Comparison of ENCODE assay signal across 23 cellular contexts in genomic region chr5:13034048-13034447, GRCh38.
A peak's percentile ranks its signal among the peaks of the same experiment; 100 is the strongest.
DNase-seq lines count a peak whose midpoint lies in the region; ATAC-seq, FAIRE-seq and TF ChIP-seq lines count a peak whose summit lies in the region.
"Had no signal": no experiment of that assay in that cellular context is flagged by ENCODE, and none has a peak within 500 bp of the region (broad histone marks: within the 10 kb centered on the region; RNA-seq: fewer than 3 reads in every experiment).

No MANE protein-coding gene starts in this region.

- TF ChIP-seq POLR2A in IMR-90 (IDR thresholded peaks at IDR 0.05; ENCODE audit: low read depth, low read length) = no peak
- no peak for TF ChIP-seq POLR2A in transverse colon (IDR thresholded peaks at IDR 0.05)

- H3K27me3 ChIP-seq in IMR-90 (ENCODE audit: control insufficient read depth, insufficient read depth, low read length) = no peaks in the 10 kb centered on the region
- no peaks in the 10 kb centered on the region for H3K27me3 ChIP-seq in bronchial epithelial cell (ENCODE audit: control insufficient read depth, insufficient read depth, low read length)
- no peaks in the 10 kb centered on the region for H3K27me3 ChIP-seq in transverse colon
- H3K27me3 ChIP-seq: BE2C, Peyer's patch, SJCRH30 had no signal

- no peak overlapping the region for H2AFZ ChIP-seq in IMR-90 (replicated peaks; ENCODE audit: low read length, poor library complexity)

- H3K4me3 Mint-ChIP-seq in progenitor cell of endocrine pancreas (ENCODE audit: low read depth) = peak overlapping the region; percentile 19
- H3K4me3 Mint-ChIP-seq: HFFc6 had no signal

- H3K36me3 ChIP-seq in IMR-90 (ENCODE audit: control insufficient read depth, insufficient read depth, low read length) = no peaks in the 10 kb centered on the region
- no peaks in the 10 kb centered on the region for H3K36me3 ChIP-seq in bronchial epithelial cell (ENCODE audit: control insufficient read depth, insufficient read depth, low read length)
- no peaks in the 10 kb centered on the region for H3K36me3 ChIP-seq in transverse colon
- H3K36me3 ChIP-seq: BE2C, Peyer's patch, SJCRH30 had no signal

- H3K4me1 Mint-ChIP-seq in progenitor cell of endocrine pancreas (ENCODE audit: low read depth) = peaks cover 17% of the 10 kb centered on the region

- no peak overlapping the region for H2AK9ac ChIP-seq in IMR-90 (replicated peaks; ENCODE audit: low read depth, low read length, poor library complexity)

- H3K4ac ChIP-seq in IMR-90 (ENCODE audit: low read depth, low read length) = no peak overlapping the region

- POLR2A ChIA-PET in IMR-90 (lab: Charles Lee; ENCODE audit: unreplicated experiment) = no interaction called here

- H3K9me3 ChIP-seq in IMR-90 (ENCODE audit: control insufficient read depth, insufficient read depth, low read length) = no peaks in the 10 kb centered on the region; the same call in 1 of the 2 replicates
- H3K9me3 ChIP-seq in transverse colon = no peaks in the 10 kb centered on the region
- H3K9me3 ChIP-seq: BE2C, Peyer's patch, SJCRH30 had no signal

- WGBS in IMR-90 (ENCODE audit: extremely low coverage in 2 of 2, insufficient read length in 1 of 2), 2 experiments = no CpG with 5 or more reads among the region's 2 CpGs
- WGBS in transverse colon (ENCODE audit: low coverage in 1 of 2), 2 donors = 60 to 82% methylated on average over 2 of the region's 2 CpGs

- H3K27ac Mint-ChIP-seq in progenitor cell of endocrine pancreas = no peak overlapping the region
- H3K27ac Mint-ChIP-seq: HFFc6 had no signal

- H3K9ac ChIP-seq in IMR-90 (ENCODE audit: low read depth, low read length) = no peak overlapping the region

- intact Hi-C loops in IMR-90 (cut with micrococcal nuclease) (no loop called here), transverse colon (cut with DNase I; ENCODE audit: low total_unique reads) (no loop called here)

- no peak for TF ChIP-seq CTCF in IMR-90 (conservative IDR thresholded peaks at IDR 0.05; ENCODE audit: low read depth, low read length)
- no peak for TF ChIP-seq CTCF in bronchial epithelial cell (IDR thresholded peaks at IDR 0.05; ENCODE audit: insufficient read depth, low read length, severe bottlenecking)
- TF ChIP-seq CTCF in progenitor cell of endocrine pancreas (IDR thresholded peaks at IDR 0.05; ENCODE audit: unreplicated experiment) = no peak
- TF ChIP-seq CTCF in transverse colon (IDR thresholded peaks at IDR 0.05) = no peak

- no peak overlapping the region for H2BK15ac ChIP-seq in IMR-90 (ENCODE audit: low read depth, low read length)

- FAIRE-seq in bronchial epithelial cell (lab: Jason Lieb, UNC) = no peak
- FAIRE-seq: D721Med, GM12878, HepG2 had no signal

- no peak overlapping the region for H4K5ac ChIP-seq in IMR-90 (ENCODE audit: low read depth, low read length)

- TF ChIP-seq EP300 in transverse colon (IDR thresholded peaks at IDR 0.05; ENCODE audit: low read depth) = no peak

- no peak overlapping the region for H3K4me2 ChIP-seq in IMR-90 (ENCODE audit: low read depth, low read length)

- in situ Hi-C loops in IMR-90 (cut with MboI; ENCODE audit: low sequenced_read_pairs) = no loop called here
- in situ Hi-C loops in transverse colon (cut with MboI; ENCODE audit: low pct_ligation_motif_present in 1 of 4, low pct_unique_long_range_greater_than_20kb in 1 of 4, low sequenced_read_pairs in 3 of 4) = no loop called here

- no peaks in the 10 kb centered on the region for H3K36me3 Mint-ChIP-seq in progenitor cell of endocrine pancreas (ENCODE audit: insufficient read depth)

- no peak overlapping the region for H3K4me3 ChIP-seq in IMR-90 (ENCODE audit: insufficient read depth, low read depth, low read length)
- no peak overlapping the region for H3K4me3 ChIP-seq in bronchial epithelial cell (ENCODE audit: low read depth, low read length)
- H3K4me3 ChIP-seq in transverse colon = no peak overlapping the region
- H3K4me3 ChIP-seq: GM12878, Peyer's patch, SJCRH30 had no signal

- CTCF ChIA-PET in IMR-90 (lab: Yijun Ruan, JAX) = no interaction called here

- no peaks in the 10 kb centered on the region for H3K27me3 Mint-ChIP-seq in progenitor cell of endocrine pancreas

- no peak for TF ChIP-seq RAD21 in IMR-90 (IDR thresholded peaks at IDR 0.05; ENCODE audit: low read length)

- no peak overlapping the region for H4K8ac ChIP-seq in IMR-90 (ENCODE audit: low read depth in 2 of 2, low read length in 2 of 2)

- no peaks in the 10 kb centered on the region for H3K79me1 ChIP-seq in IMR-90 (ENCODE audit: low read depth in 1 of 2, low read length in 2 of 2)

- DNase-seq in ELR (ENCODE audit: low read depth) (peak; percentile 44), IMR-90 (peak; percentile 0), bronchial epithelial cell (ENCODE audit: low read depth) (peak; percentile 29), progenitor cell of endocrine pancreas (ENCODE audit: low spot score, unreplicated experiment) (no peak), transverse colon (no peak), 8988T (no peak), germinal center (ENCODE audit: low spot score) (no peak)
- DNase-seq: BE2C, DMS79, H7, HFFc6, KBM-7, NCI-H1105, NCI-H146, NCI-H2029, NCI-H226, NCI-H524 treated with DMSO at 0.1 percent for 48 hours, NCI-H82, Peyer's patch, SJCRH30 had no signal

- no TSS peak for BruUV-seq in IMR-90 (replicated peaks; lab: Mats Ljungman, UMichigan)

- no peak for ATAC-seq in IMR-90 (ENCODE audit: low read depth)
- ATAC-seq: GM12878, HepG2 had no signal

- H2BK5ac ChIP-seq in IMR-90 (ENCODE audit: low read depth, low read length, poor library complexity, severe bottlenecking) = no peak overlapping the region

- H3K27ac ChIP-seq in IMR-90 (ENCODE audit: insufficient read depth, low read length) = no peak overlapping the region
- H3K27ac ChIP-seq in transverse colon = no peak overlapping the region
- H3K27ac ChIP-seq: Peyer's patch, SJCRH30 had no signal

- peaks cover 5% of the 10 kb centered on the region for H3K9me3 Mint-ChIP-seq in progenitor cell of endocrine pancreas (ENCODE audit: low read depth)

- no peaks in the 10 kb centered on the region for H3K9me1 ChIP-seq in IMR-90 (ENCODE audit: insufficient read depth, low read length)

- H3K18ac ChIP-seq in IMR-90 (ENCODE audit: low read depth, low read length) = no peak overlapping the region

- no peak overlapping the region for H3K14ac ChIP-seq in IMR-90 (replicated peaks; ENCODE audit: low read depth, low read length)

- dilution Hi-C loops in IMR-90 (cut with HindIII; ENCODE audit: low sequenced_read_pairs, unreplicated experiment) = no loop called here

- H4K91ac ChIP-seq in IMR-90 (ENCODE audit: insufficient read depth, low read depth, low read length) = no peak overlapping the region

- H3K56ac ChIP-seq in IMR-90 (ENCODE audit: extremely low read depth, insufficient read depth, low read length) = no peak overlapping the region

- H2BK120ac ChIP-seq in IMR-90 (ENCODE audit: low read depth, low read length) = no peak overlapping the region

- no peaks in the 10 kb centered on the region for H4K20me1 ChIP-seq in IMR-90 (ENCODE audit: insufficient read depth, low read length)

- H3K23ac ChIP-seq in IMR-90 (ENCODE audit: low read depth, low read length) = no peak overlapping the region

- H3K4me1 ChIP-seq in IMR-90 (ENCODE audit: control insufficient read depth, insufficient read depth, low read length) (no peaks in the 10 kb centered on the region), transverse colon (no peaks in the 10 kb centered on the region)
- H3K4me1 ChIP-seq: BE2C, Peyer's patch had no signal

- no peak overlapping the region for H2AK5ac ChIP-seq in IMR-90 (ENCODE audit: low read depth, low read length)

- no peak overlapping the region for H2BK20ac ChIP-seq in IMR-90 (ENCODE audit: low read depth, low read length)

TF ChIP-seq in IMR-90, 13 proteins besides CTCF, POLR2A, EP300 and RAD21:
- no peak for TF ChIP-seq SMC3 (IDR thresholded peaks at IDR 0.05; ENCODE audit: low read depth, low read length)
- TF ChIP-seq, protein P1, sequence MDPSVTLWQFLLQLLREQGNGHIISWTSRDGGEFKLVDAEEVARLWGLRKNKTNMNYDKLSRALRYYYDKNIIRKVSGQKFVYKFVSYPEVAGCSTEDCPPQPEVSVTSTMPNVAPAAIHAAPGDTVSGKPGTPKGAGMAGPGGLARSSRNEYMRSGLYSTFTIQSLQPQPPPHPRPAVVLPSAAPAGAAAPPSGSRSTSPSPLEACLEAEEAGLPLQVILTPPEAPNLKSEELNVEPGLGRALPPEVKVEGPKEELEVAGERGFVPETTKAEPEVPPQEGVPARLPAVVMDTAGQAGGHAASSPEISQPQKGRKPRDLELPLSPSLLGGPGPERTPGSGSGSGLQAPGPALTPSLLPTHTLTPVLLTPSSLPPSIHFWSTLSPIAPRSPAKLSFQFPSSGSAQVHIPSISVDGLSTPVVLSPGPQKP (IDR thresholded peaks at IDR 0.05; ENCODE audit: borderline replicate concordance, low read depth, low read length) = no peak
- no peak for TF ChIP-seq MAFK (IDR thresholded peaks at IDR 0.05; ENCODE audit: low read depth, low read length)
TF ChIP-seq in IMR-90: peak in this region for 0.

Comparison
In these comparisons a context has a peak if more than half of its experiments do, and no peak if none do; other contexts are left out.
1. DNase-seq: peak in ELR (single experiment), IMR-90 (single experiment) and bronchial epithelial cell (single experiment); none in progenitor cell of endocrine pancreas (single experiment), transverse colon (single experiment), 8988T (single experiment) and germinal center (single experiment).